ENCODE assay signal across 1 cellular context in the genomic region with DNA sequence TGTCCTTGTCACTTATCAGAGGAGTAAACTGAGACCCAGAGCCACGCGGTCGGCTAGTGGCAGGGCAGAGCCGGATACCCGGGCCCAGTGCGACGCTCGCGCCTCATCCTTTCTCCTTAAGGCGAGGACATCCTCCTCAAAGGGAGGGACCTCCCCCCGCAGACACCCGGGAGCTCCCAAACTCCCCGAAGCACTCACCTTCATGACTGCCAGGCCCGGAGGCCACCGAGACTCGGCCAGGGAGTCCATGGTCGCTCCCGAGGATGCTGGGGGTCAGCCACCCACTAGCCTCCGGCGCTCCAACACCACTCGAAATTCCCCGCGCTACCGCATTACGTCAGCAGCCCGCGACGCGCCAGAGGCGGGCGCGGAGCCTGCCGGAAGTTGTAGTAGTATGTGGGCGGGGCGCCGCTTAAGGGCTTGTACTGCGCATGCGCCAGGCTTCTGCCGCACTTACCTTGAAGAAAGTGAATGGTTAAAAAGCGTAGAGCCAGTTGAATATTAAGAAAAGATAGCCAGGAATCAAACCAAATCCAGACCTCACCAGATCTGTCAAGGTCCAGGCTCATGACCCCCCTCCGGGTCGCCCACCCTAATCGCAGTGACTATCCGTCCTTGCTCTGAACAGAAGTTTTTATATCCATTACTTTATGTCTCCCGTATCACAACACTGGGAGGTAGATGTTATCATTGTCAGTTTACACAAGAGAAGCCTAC.
A peak's percentile ranks its signal among the peaks of the same experiment; 100 is the strongest.
TF ChIP-seq lines count a peak whose summit lies in the region.

A gene with protein sequence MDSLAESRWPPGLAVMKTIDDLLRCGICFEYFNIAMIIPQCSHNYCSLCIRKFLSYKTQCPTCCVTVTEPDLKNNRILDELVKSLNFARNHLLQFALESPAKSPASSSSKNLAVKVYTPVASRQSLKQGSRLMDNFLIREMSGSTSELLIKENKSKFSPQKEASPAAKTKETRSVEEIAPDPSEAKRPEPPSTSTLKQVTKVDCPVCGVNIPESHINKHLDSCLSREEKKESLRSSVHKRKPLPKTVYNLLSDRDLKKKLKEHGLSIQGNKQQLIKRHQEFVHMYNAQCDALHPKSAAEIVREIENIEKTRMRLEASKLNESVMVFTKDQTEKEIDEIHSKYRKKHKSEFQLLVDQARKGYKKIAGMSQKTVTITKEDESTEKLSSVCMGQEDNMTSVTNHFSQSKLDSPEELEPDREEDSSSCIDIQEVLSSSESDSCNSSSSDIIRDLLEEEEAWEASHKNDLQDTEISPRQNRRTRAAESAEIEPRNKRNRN (minus strand): TSS at position 336 of the 717 bp plus-strand sequence. CDS start 87 bp downstream, at position 249.

TF ChIP-seq in K562, 482 proteins besides CTCF, POLR2A, EP300 and RAD21 (continued from another document and continues in another):
- TF ChIP-seq, protein P1, sequence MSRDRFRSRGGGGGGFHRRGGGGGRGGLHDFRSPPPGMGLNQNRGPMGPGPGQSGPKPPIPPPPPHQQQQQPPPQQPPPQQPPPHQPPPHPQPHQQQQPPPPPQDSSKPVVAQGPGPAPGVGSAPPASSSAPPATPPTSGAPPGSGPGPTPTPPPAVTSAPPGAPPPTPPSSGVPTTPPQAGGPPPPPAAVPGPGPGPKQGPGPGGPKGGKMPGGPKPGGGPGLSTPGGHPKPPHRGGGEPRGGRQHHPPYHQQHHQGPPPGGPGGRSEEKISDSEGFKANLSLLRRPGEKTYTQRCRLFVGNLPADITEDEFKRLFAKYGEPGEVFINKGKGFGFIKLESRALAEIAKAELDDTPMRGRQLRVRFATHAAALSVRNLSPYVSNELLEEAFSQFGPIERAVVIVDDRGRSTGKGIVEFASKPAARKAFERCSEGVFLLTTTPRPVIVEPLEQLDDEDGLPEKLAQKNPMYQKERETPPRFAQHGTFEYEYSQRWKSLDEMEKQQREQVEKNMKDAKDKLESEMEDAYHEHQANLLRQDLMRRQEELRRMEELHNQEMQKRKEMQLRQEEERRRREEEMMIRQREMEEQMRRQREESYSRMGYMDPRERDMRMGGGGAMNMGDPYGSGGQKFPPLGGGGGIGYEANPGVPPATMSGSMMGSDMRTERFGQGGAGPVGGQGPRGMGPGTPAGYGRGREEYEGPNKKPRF (IDR thresholded peaks at IDR 0.05; ENCODE audit: low read depth, low read length): no peak
- TF ChIP-seq KLF1 (tag; IDR thresholded peaks at IDR 0.05): no peak
- 0 out of 2 replicates have a peak, but pooled peaks have one; percentile 72 for TF ChIP-seq ZBTB17 (CRISPR knock-in tag; IDR thresholded peaks at IDR 0.05)
- TF ChIP-seq, protein P2, sequence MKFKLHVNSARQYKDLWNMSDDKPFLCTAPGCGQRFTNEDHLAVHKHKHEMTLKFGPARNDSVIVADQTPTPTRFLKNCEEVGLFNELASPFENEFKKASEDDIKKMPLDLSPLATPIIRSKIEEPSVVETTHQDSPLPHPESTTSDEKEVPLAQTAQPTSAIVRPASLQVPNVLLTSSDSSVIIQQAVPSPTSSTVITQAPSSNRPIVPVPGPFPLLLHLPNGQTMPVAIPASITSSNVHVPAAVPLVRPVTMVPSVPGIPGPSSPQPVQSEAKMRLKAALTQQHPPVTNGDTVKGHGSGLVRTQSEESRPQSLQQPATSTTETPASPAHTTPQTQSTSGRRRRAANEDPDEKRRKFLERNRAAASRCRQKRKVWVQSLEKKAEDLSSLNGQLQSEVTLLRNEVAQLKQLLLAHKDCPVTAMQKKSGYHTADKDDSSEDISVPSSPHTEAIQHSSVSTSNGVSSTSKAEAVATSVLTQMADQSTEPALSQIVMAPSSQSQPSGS (CRISPR knock-in tag; IDR thresholded peaks at IDR 0.05): no peak
- TF ChIP-seq TSC22D4 (tag; IDR thresholded peaks at IDR 0.05): no peak
- no peak for TF ChIP-seq MEF2A (IDR thresholded peaks at IDR 0.05; ENCODE audit: control insufficient read depth, low read depth, low read length)
- no peak for TF ChIP-seq HNRNPH1 (optimal IDR thresholded peaks at IDR 0.05; ENCODE audit: low read depth, low read length)
- TF ChIP-seq SIN3A (IDR thresholded peaks at IDR 0.05; ENCODE audit: borderline replicate concordance in 2 of 2, control insufficient read depth in 1 of 2, low read depth in 2 of 2, low read length in 2 of 2): peak; percentile 92 to 93; a peak in 3 of 4 replicates
- TF ChIP-seq ZNF707 (CRISPR knock-in tag; conservative IDR thresholded peaks at IDR 0.05): no peak
- peak; percentile 45 for TF ChIP-seq TAF1 (IDR thresholded peaks at IDR 0.05; ENCODE audit: control insufficient read depth, extremely low read depth, insufficient read depth, low read length, severe bottlenecking)
- TF ChIP-seq BCL6 (CRISPR knock-in tag; IDR thresholded peaks at IDR 0.05): no peak
- TF ChIP-seq, protein P3, sequence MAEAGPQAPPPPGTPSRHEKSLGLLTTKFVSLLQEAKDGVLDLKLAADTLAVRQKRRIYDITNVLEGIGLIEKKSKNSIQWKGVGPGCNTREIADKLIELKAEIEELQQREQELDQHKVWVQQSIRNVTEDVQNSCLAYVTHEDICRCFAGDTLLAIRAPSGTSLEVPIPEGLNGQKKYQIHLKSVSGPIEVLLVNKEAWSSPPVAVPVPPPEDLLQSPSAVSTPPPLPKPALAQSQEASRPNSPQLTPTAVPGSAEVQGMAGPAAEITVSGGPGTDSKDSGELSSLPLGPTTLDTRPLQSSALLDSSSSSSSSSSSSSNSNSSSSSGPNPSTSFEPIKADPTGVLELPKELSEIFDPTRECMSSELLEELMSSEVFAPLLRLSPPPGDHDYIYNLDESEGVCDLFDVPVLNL (CRISPR knock-in tag; IDR thresholded peaks at IDR 0.05; ENCODE audit: low read depth): peak; percentile 97
- TF ChIP-seq, protein P4, sequence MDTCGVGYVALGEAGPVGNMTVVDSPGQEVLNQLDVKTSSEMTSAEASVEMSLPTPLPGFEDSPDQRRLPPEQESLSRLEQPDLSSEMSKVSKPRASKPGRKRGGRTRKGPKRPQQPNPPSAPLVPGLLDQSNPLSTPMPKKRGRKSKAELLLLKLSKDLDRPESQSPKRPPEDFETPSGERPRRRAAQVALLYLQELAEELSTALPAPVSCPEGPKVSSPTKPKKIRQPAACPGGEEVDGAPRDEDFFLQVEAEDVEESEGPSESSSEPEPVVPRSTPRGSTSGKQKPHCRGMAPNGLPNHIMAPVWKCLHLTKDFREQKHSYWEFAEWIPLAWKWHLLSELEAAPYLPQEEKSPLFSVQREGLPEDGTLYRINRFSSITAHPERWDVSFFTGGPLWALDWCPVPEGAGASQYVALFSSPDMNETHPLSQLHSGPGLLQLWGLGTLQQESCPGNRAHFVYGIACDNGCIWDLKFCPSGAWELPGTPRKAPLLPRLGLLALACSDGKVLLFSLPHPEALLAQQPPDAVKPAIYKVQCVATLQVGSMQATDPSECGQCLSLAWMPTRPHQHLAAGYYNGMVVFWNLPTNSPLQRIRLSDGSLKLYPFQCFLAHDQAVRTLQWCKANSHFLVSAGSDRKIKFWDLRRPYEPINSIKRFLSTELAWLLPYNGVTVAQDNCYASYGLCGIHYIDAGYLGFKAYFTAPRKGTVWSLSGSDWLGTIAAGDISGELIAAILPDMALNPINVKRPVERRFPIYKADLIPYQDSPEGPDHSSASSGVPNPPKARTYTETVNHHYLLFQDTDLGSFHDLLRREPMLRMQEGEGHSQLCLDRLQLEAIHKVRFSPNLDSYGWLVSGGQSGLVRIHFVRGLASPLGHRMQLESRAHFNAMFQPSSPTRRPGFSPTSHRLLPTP (IDR thresholded peaks at IDR 0.05; ENCODE audit: borderline replicate concordance, extremely low read depth, insufficient read length): no peak
- TF ChIP-seq RBM14 (IDR thresholded peaks at IDR 0.05; ENCODE audit: borderline replicate concordance, insufficient read depth, low read depth, low read length): no peak
- no peak for TF ChIP-seq ETV6 (IDR thresholded peaks at IDR 0.05; ENCODE audit: borderline replicate concordance in 1 of 2, low read depth in 2 of 2, low read length in 1 of 2)
- TF ChIP-seq ETV6 (CRISPR knock-in tag; IDR thresholded peaks at IDR 0.05; ENCODE audit: borderline replicate concordance): no peak
- TF ChIP-seq, protein P5, sequence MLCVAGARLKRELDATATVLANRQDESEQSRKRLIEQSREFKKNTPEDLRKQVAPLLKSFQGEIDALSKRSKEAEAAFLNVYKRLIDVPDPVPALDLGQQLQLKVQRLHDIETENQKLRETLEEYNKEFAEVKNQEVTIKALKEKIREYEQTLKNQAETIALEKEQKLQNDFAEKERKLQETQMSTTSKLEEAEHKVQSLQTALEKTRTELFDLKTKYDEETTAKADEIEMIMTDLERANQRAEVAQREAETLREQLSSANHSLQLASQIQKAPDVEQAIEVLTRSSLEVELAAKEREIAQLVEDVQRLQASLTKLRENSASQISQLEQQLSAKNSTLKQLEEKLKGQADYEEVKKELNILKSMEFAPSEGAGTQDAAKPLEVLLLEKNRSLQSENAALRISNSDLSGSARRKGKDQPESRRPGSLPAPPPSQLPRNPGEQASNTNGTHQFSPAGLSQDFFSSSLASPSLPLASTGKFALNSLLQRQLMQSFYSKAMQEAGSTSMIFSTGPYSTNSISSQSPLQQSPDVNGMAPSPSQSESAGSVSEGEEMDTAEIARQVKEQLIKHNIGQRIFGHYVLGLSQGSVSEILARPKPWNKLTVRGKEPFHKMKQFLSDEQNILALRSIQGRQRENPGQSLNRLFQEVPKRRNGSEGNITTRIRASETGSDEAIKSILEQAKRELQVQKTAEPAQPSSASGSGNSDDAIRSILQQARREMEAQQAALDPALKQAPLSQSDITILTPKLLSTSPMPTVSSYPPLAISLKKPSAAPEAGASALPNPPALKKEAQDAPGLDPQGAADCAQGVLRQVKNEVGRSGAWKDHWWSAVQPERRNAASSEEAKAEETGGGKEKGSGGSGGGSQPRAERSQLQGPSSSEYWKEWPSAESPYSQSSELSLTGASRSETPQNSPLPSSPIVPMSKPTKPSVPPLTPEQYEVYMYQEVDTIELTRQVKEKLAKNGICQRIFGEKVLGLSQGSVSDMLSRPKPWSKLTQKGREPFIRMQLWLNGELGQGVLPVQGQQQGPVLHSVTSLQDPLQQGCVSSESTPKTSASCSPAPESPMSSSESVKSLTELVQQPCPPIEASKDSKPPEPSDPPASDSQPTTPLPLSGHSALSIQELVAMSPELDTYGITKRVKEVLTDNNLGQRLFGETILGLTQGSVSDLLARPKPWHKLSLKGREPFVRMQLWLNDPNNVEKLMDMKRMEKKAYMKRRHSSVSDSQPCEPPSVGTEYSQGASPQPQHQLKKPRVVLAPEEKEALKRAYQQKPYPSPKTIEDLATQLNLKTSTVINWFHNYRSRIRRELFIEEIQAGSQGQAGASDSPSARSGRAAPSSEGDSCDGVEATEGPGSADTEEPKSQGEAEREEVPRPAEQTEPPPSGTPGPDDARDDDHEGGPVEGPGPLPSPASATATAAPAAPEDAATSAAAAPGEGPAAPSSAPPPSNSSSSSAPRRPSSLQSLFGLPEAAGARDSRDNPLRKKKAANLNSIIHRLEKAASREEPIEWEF (CRISPR knock-in tag; IDR thresholded peaks at IDR 0.05): no peak
- TF ChIP-seq RBM34 (IDR thresholded peaks at IDR 0.05; ENCODE audit: borderline replicate concordance, insufficient read depth, low read length): no peak
- no peak for TF ChIP-seq RAD51 (IDR thresholded peaks at IDR 0.05; ENCODE audit: borderline replicate concordance, low read depth)
- TF ChIP-seq, protein P6, sequence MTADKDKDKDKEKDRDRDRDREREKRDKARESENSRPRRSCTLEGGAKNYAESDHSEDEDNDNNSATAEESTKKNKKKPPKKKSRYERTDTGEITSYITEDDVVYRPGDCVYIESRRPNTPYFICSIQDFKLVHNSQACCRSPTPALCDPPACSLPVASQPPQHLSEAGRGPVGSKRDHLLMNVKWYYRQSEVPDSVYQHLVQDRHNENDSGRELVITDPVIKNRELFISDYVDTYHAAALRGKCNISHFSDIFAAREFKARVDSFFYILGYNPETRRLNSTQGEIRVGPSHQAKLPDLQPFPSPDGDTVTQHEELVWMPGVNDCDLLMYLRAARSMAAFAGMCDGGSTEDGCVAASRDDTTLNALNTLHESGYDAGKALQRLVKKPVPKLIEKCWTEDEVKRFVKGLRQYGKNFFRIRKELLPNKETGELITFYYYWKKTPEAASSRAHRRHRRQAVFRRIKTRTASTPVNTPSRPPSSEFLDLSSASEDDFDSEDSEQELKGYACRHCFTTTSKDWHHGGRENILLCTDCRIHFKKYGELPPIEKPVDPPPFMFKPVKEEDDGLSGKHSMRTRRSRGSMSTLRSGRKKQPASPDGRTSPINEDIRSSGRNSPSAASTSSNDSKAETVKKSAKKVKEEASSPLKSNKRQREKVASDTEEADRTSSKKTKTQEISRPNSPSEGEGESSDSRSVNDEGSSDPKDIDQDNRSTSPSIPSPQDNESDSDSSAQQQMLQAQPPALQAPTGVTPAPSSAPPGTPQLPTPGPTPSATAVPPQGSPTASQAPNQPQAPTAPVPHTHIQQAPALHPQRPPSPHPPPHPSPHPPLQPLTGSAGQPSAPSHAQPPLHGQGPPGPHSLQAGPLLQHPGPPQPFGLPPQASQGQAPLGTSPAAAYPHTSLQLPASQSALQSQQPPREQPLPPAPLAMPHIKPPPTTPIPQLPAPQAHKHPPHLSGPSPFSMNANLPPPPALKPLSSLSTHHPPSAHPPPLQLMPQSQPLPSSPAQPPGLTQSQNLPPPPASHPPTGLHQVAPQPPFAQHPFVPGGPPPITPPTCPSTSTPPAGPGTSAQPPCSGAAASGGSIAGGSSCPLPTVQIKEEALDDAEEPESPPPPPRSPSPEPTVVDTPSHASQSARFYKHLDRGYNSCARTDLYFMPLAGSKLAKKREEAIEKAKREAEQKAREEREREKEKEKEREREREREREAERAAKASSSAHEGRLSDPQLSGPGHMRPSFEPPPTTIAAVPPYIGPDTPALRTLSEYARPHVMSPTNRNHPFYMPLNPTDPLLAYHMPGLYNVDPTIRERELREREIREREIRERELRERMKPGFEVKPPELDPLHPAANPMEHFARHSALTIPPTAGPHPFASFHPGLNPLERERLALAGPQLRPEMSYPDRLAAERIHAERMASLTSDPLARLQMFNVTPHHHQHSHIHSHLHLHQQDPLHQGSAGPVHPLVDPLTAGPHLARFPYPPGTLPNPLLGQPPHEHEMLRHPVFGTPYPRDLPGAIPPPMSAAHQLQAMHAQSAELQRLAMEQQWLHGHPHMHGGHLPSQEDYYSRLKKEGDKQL (CRISPR knock-in tag; IDR thresholded peaks at IDR 0.05; ENCODE audit: borderline replicate concordance): no peak
- TF ChIP-seq ZNF766 (CRISPR knock-in tag; conservative IDR thresholded peaks at IDR 0.05): 0 out of 2 replicates have a peak, but pooled peaks have one; percentile 7
- TF ChIP-seq, protein P7, sequence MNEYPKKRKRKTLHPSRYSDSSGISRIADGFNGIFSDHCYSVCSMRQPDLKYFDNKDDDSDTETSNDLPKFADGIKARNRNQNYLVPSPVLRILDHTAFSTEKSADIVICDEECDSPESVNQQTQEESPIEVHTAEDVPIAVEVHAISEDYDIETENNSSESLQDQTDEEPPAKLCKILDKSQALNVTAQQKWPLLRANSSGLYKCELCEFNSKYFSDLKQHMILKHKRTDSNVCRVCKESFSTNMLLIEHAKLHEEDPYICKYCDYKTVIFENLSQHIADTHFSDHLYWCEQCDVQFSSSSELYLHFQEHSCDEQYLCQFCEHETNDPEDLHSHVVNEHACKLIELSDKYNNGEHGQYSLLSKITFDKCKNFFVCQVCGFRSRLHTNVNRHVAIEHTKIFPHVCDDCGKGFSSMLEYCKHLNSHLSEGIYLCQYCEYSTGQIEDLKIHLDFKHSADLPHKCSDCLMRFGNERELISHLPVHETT (CRISPR knock-in tag; conservative IDR thresholded peaks at IDR 0.05 in 1 of 2, IDR thresholded peaks at IDR 0.05 in 1 of 2): no peak
- peak; percentile 76 for TF ChIP-seq JUND (IDR thresholded peaks at IDR 0.05; ENCODE audit: borderline replicate concordance, low read depth, low read length)
- peak; percentile 23; the same call in 1 of the 3 replicates for TF ChIP-seq JUND (tag; IDR thresholded peaks at IDR 0.05; ENCODE audit: borderline replicate concordance, low read depth, low read length)
